In the genomic region with DNA sequence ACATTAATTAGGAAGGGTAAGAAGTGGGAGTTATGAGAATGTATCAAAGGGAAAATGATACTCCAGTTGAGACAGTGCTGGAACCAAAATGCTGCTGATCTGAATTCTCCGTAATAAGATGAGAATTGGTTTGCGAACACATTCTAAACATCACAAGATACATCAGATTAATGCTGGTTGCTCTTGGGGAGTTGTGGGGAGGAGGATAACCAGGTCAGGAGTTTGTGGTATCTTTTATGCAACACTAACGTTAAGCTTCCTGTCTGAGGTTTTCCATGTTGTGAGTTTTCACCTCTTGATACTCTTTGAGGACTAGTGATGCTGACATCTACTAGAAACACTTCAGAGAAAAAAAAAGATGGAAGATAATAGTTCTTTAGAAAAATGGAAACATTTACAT, we compare ENCODE assay signal across 15 cellular contexts. TPM values are rescaled to one million over a fixed set of nuclear protein-coding genes. Genes with fewer than 3 reads are reported as not detected.
DNase-seq lines count a peak whose midpoint lies in the region; ATAC-seq and TF ChIP-seq lines count a peak whose summit lies in the region.
"Had no signal": no experiment of that assay in that cellular context is flagged by ENCODE, and none has a peak within 500 bp of the region (broad histone marks: within the 10 kb centered on the region; RNA-seq: fewer than 3 reads in every experiment).

No MANE protein-coding gene starts in this region.

- H4K20me1 ChIP-seq in Loucy (ENCODE audit: insufficient read depth, low read length, poor library complexity, severe bottlenecking) (no peaks in the 10 kb centered on the region), mammary epithelial cell (ENCODE audit: insufficient read depth, low read length) (no peaks in the 10 kb centered on the region), MM.1S (ENCODE audit: insufficient read depth, low read length) (no peaks in the 10 kb centered on the region)

- no peak overlapping the region for H2AFZ ChIP-seq in Loucy (ENCODE audit: low read length)
- H2AFZ ChIP-seq in mammary epithelial cell (ENCODE audit: low read depth, low read length) = no peak overlapping the region
- H2AFZ ChIP-seq in MM.1S (ENCODE audit: low read length) = no peak overlapping the region

- H3K79me2 ChIP-seq in Loucy (ENCODE audit: insufficient read depth, low read length) (no peaks in the 10 kb centered on the region), mammary epithelial cell (ENCODE audit: insufficient read depth, low read length) (no peaks in the 10 kb centered on the region), MM.1S (ENCODE audit: low read length) (no peaks in the 10 kb centered on the region)

- no peaks in the 10 kb centered on the region for H3K9me3 Mint-ChIP-seq in activated CD4-positive, alpha-beta memory T cell treated with anti-CD3 and anti-CD28 coated beads, Interleukin-2, amount 10 ng/mL, durations not matched to agents 7 days and 5 days
- H3K9me3 Mint-ChIP-seq: activated naive CD4-positive, alpha-beta T cell treated with anti-CD3 and anti-CD28 coated beads, Interleukin-2, amount 50 U/mL, for 24 hours had no signal

- H3K4me1 ChIP-seq in Loucy (ENCODE audit: insufficient read depth, low read length, poor library complexity, severe bottlenecking) = peaks cover 36% of the 10 kb centered on the region
- H3K4me1 ChIP-seq in mammary epithelial cell (ENCODE audit: insufficient read depth, low read length) = no peaks in the 10 kb centered on the region
- H3K4me1 ChIP-seq in MM.1S (ENCODE audit: low read length) = no peaks in the 10 kb centered on the region
- H3K4me1 ChIP-seq: gastroesophageal sphincter, stomach had no signal

- intact Hi-C loops in mammary epithelial cell (cut with micrococcal nuclease) = no loop called here

- no peak overlapping the region for H3K27ac ChIP-seq in mammary epithelial cell (ENCODE audit: insufficient read depth, low read depth, low read length)
- H3K27ac ChIP-seq in MM.1S (ENCODE audit: low read length) = no peak overlapping the region
- H3K27ac ChIP-seq: gastroesophageal sphincter, stomach had no signal

- H3K9me2 ChIP-seq in Loucy (replicated peaks; ENCODE audit: low read depth, low read length) = no peaks in the 10 kb centered on the region
- no peaks in the 10 kb centered on the region for H3K9me2 ChIP-seq in MM.1S (replicated peaks; ENCODE audit: insufficient read depth, low read length)

- no peak overlapping the region for H3K4me3 Mint-ChIP-seq in activated CD4-positive, alpha-beta memory T cell treated with anti-CD3 and anti-CD28 coated beads, Interleukin-2, amount 10 ng/mL, durations not matched to agents 7 days and 5 days
- H3K4me3 Mint-ChIP-seq: activated naive CD4-positive, alpha-beta T cell treated with anti-CD3 and anti-CD28 coated beads, Interleukin-2, amount 50 U/mL, for 24 hours had no signal

- H3K4me1 Mint-ChIP-seq in activated CD4-positive, alpha-beta memory T cell treated with anti-CD3 and anti-CD28 coated beads, Interleukin-2, amount 10 ng/mL, durations not matched to agents 7 days and 5 days = peaks cover 15% of the 10 kb centered on the region

- no peak for ATAC-seq in GM21515 (IDR thresholded peaks at IDR 0.05; ENCODE audit: unreplicated experiment)
- ATAC-seq: gastroesophageal sphincter had no signal

- H3K27me3 Mint-ChIP-seq in activated CD4-positive, alpha-beta memory T cell treated with anti-CD3 and anti-CD28 coated beads, Interleukin-2, amount 10 ng/mL, durations not matched to agents 7 days and 5 days = peaks cover 2% of the 10 kb centered on the region
- H3K27me3 Mint-ChIP-seq: activated naive CD4-positive, alpha-beta T cell treated with anti-CD3 and anti-CD28 coated beads, Interleukin-2, amount 50 U/mL, for 24 hours had no signal

- in situ Hi-C loops in mammary epithelial cell (cut with MboI; ENCODE audit: low sequenced_read_pairs in 2 of 2) = no loop called here

- CTCF ChIA-PET in activated CD4-positive, alpha-beta memory T cell treated with anti-CD3 and anti-CD28 coated beads, Interleukin-2, amount 10 ng/mL, durations not matched to agents 7 days and 5 days (lab: Charles Lee) = no interaction called here
- CTCF ChIA-PET in mammary epithelial cell (lab: Charles Lee; ENCODE audit: low non-redundant PET) = no interaction called here

- dilution Hi-C loops in mammary epithelial cell (cut with HindIII; ENCODE audit: low sequenced_read_pairs) = no loop called here

- POLR2A ChIA-PET in activated CD4-positive, alpha-beta memory T cell treated with anti-CD3 and anti-CD28 coated beads, Interleukin-2, amount 10 ng/mL, durations not matched to agents 7 days and 5 days (lab: Charles Lee) = interaction anchor here (1.0 to 1.8 kb wide), 4 partner anchors 9 to 135 kb away, joined by 3 to 6 read pairs (median 4); no protein-coding TSS in a partner anchor

- H3F3A ChIP-seq in Loucy (ENCODE audit: low read depth) = peaks cover 3% of the 10 kb centered on the region; the same call in 1 of the 2 replicates
- H3F3A ChIP-seq in MM.1S (ENCODE audit: insufficient read depth, low read length) = no peaks in the 10 kb centered on the region

- no peak for TF ChIP-seq CTCF in Loucy (conservative IDR thresholded peaks at IDR 0.05; ENCODE audit: low read length)
- no peak for TF ChIP-seq CTCF in mammary epithelial cell (conservative IDR thresholded peaks at IDR 0.05 in 1 of 2, IDR thresholded peaks at IDR 0.05 in 1 of 2; ENCODE audit: extremely low read depth in 1 of 2, insufficient read depth in 1 of 2, low read depth in 1 of 2, low read length in 2 of 2)
- no peak for TF ChIP-seq CTCF in MM.1S (IDR thresholded peaks at IDR 0.05; ENCODE audit: low read length)

- no peaks in the 10 kb centered on the region for H3K9me3 ChIP-seq in Loucy (ENCODE audit: insufficient read depth, low read depth, low read length)
- H3K9me3 ChIP-seq in mammary epithelial cell (replicated peaks; ENCODE audit: insufficient read depth, low read length) = no peaks in the 10 kb centered on the region
- no peaks in the 10 kb centered on the region for H3K9me3 ChIP-seq in MM.1S (replicated peaks; ENCODE audit: insufficient read depth, low read length)
- H3K9me3 ChIP-seq: gastroesophageal sphincter, stomach had no signal

- H3K36me3 ChIP-seq in Loucy (ENCODE audit: insufficient read depth, low read length) (no peaks in the 10 kb centered on the region), mammary epithelial cell (ENCODE audit: insufficient read depth, low read length) (no peaks in the 10 kb centered on the region), MM.1S (replicated peaks; ENCODE audit: insufficient read depth, low read length) (no peaks in the 10 kb centered on the region)
- H3K36me3 ChIP-seq: gastroesophageal sphincter, stomach had no signal

- peak overlapping the region; percentile 60 for H3K9ac ChIP-seq in Loucy (ENCODE audit: low read depth, low read length, poor library complexity, severe bottlenecking)
- no peak overlapping the region for H3K9ac ChIP-seq in mammary epithelial cell (ENCODE audit: insufficient read depth, low read length)
- H3K9ac ChIP-seq in MM.1S (ENCODE audit: low read length) = no peak overlapping the region

- no peak overlapping the region for H3K27ac Mint-ChIP-seq in activated CD4-positive, alpha-beta memory T cell treated with anti-CD3 and anti-CD28 coated beads, Interleukin-2, amount 10 ng/mL, durations not matched to agents 7 days and 5 days
- H3K27ac Mint-ChIP-seq: activated naive CD4-positive, alpha-beta T cell treated with anti-CD3 and anti-CD28 coated beads, Interleukin-2, amount 50 U/mL, for 24 hours had no signal

- DNase-seq in CD1c-positive myeloid dendritic cell (ENCODE audit: extremely low spot score) (peak; percentile 42), iris pigment epithelial cell (ENCODE audit: low read depth) (peak; percentile 92), mammary epithelial cell (no peak), cerebellum (ENCODE audit: low spot score) (no peak), MM.1S (no peak)
- DNase-seq in activated CD4-positive, alpha-beta memory T cell treated with anti-CD3 and anti-CD28 coated beads, Interleukin-2, amount 10 ng/mL, durations not matched to agents 7 days and 5 days = peak; percentile 18
- DNase-seq: caudate nucleus, NCI-H2029 treated with DMSO at 0.1 percent for 48 hours, NCI-H82, SHP77, stomach had no signal

- H3K27me3 ChIP-seq in Loucy (ENCODE audit: insufficient read depth, low read length, poor library complexity, severe bottlenecking) = no peaks in the 10 kb centered on the region
- H3K27me3 ChIP-seq in mammary epithelial cell (ENCODE audit: insufficient read depth, low read length) = no peaks in the 10 kb centered on the region
- H3K27me3 ChIP-seq in MM.1S (replicated peaks; ENCODE audit: insufficient read depth, low read length) = no peaks in the 10 kb centered on the region
- H3K27me3 ChIP-seq: stomach had no signal

- H3K36me3 Mint-ChIP-seq in activated CD4-positive, alpha-beta memory T cell treated with anti-CD3 and anti-CD28 coated beads, Interleukin-2, amount 10 ng/mL, durations not matched to agents 7 days and 5 days (ENCODE audit: low read depth) = no peaks in the 10 kb centered on the region
- H3K36me3 Mint-ChIP-seq: activated naive CD4-positive, alpha-beta T cell treated with anti-CD3 and anti-CD28 coated beads, Interleukin-2, amount 50 U/mL, for 24 hours had no signal

- WGBS in mammary epithelial cell (ENCODE audit: low coverage, missing lambda C conversion rate) = 80% methylated on average over 3 of the region's 3 CpGs

- H3K4me2 ChIP-seq in Loucy (ENCODE audit: low read depth, low read length, poor library complexity, severe bottlenecking) = peak overlapping the region; percentile 90
- no peak overlapping the region for H3K4me2 ChIP-seq in mammary epithelial cell (ENCODE audit: insufficient read depth, low read depth, low read length)
- no peak overlapping the region for H3K4me2 ChIP-seq in MM.1S (ENCODE audit: low read depth, low read length)

- no TSS peak for BruUV-seq in mammary epithelial cell (replicated peaks; lab: Mats Ljungman, UMichigan)

- peak overlapping the region; percentile 66 for H3K4me3 ChIP-seq in Loucy (ENCODE audit: low read length, poor library complexity, severe bottlenecking)
- H3K4me3 ChIP-seq in mammary epithelial cell (replicated peaks in 1 of 3; ENCODE audit: insufficient read depth in 1 of 3, low read depth in 2 of 3, low read length in 3 of 3) = no peak overlapping the region
- no peak overlapping the region for H3K4me3 ChIP-seq in MM.1S (ENCODE audit: low read length)
- H3K4me3 ChIP-seq: gastroesophageal sphincter, stomach had no signal

RNA-seq across cellular contexts. Expression of gene PPARG, which starts 47.2 kb away (rescaled TPM):
- total RNA-seq in activated CD4-positive, alpha-beta memory T cell treated with anti-CD3 and anti-CD28 coated beads, Interleukin-2, amount 10 ng/mL, durations not matched to agents 7 days and 5 days = 1 to 10 TPM; 2.2 to 3.7 TPM
- total RNA-seq in mammary epithelial cell (under 1 TPM; 0.17 to 0.54 TPM), cerebellum (2.7 TPM)
- polyA plus RNA-seq in mammary epithelial cell = 0.45 TPM
- 0.62 TPM for polyA minus RNA-seq in mammary epithelial cell

Comparison
In these comparisons a context has a peak if more than half of its experiments do, and no peak if none do; other contexts are left out.
1. DNase-seq: peak in CD1c-positive myeloid dendritic cell (single experiment), activated CD4-positive, alpha-beta memory T cell treated with anti-CD3 and anti-CD28 coated beads, Interleukin-2, amount 10 ng/mL, durations not matched to agents 7 days and 5 days (single experiment) and iris pigment epithelial cell (single experiment); none in mammary epithelial cell (single experiment), cerebellum (single experiment) and MM.1S (single experiment).